Comparison of ENCODE assay signal across 14 cellular contexts in the genomic region with DNA sequence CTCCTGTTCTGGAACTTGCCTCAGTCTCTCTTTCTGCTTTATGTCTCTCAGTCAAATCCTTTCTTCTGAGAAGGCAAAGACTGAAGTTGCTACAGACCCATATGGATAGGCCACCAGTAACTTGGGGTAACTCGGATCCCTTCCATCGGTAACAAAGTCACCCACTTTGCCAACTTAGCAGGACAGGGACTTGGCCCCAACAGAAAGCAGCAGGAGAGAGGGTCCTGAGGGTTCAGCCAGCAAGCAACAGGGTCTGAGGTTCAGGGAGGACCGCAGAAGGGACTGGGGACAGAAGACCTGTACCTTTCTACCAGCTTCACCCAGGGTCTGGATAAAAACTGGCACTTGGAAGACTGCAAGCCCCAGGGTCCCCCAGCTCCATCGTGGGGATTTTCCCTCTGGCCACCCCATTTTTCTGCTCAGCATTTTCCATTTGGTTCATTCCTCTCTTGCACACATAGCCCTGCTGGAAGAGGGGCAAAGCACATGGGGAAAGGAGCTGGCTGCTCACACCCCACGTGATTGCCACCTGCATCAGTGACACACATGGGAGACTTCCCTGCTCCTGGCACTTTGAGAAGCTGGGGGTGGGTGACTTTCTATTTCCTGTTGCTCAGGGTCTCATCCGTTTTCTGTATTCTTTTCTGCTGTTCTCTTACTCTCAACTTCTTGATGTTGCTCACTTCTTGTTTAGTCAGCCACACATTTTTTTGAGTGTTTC. TPM values are rescaled to one million over a fixed set of nuclear protein-coding genes. Genes with fewer than 3 reads are reported as not detected.
A peak's percentile ranks its signal among the peaks of the same experiment; 100 is the strongest.
DNase-seq lines count a peak whose midpoint lies in the region; ATAC-seq, FAIRE-seq and TF ChIP-seq lines count a peak whose summit lies in the region.
"Had no signal": no experiment of that assay in that cellular context is flagged by ENCODE, and none has a peak within 500 bp of the region (broad histone marks: within the 10 kb centered on the region; RNA-seq: fewer than 3 reads in every experiment).

No MANE protein-coding gene starts in this region.

- DNase-seq in ELR (ENCODE audit: low read depth) (peak; percentile 3), GM18507 (ENCODE audit: extremely low spot score, insufficient read length, low read depth) (no peak), WERI-Rb-1 (no peak), posterior vena cava (ENCODE audit: low spot score) (peak; percentile 55), hepatocyte (ENCODE audit: low spot score) (no peak)
- DNase-seq: CD4-positive, CD25-positive, alpha-beta regulatory T cell; H9; nephron progenitor cell; NK-92 treated with Interleukin-12 subunit alpha and Interleukin-12 subunit beta, amount 100 ng/mL, for 24 hours had no signal

- intact Hi-C loops in posterior vena cava (cut with DNase I), result no loop called here

- H3K4me2 ChIP-seq in hepatocyte, result no peak overlapping the region

- TF ChIP-seq CTCF in WERI-Rb-1 (IDR thresholded peaks at IDR 0.05; ENCODE audit: low read depth, low read length), result no peak
- TF ChIP-seq CTCF in hepatocyte (IDR thresholded peaks at IDR 0.05; ENCODE audit: poor library complexity), result no peak

- H4K20me1 ChIP-seq in hepatocyte (ENCODE audit: insufficient read depth, poor library complexity, severe bottlenecking), result no peaks in the 10 kb centered on the region

- WGBS in hepatocyte (ENCODE audit: low lambda C conversion rate, missing lambda C conversion rate), result 78% methylated on average over 6 of the region's 6 CpGs

- no peak overlapping the region for H2AFZ ChIP-seq in hepatocyte

- H3K79me2 ChIP-seq in hepatocyte, result no peaks in the 10 kb centered on the region

- H3K4me1 ChIP-seq in hepatocyte (ENCODE audit: insufficient read depth), result no peaks in the 10 kb centered on the region
- H3K4me1 ChIP-seq: right atrium auricular region had no signal

- H3K27ac ChIP-seq in WERI-Rb-1 (peak overlapping the region; percentile 85), hepatocyte (no peak overlapping the region)
- H3K27ac ChIP-seq: dorsolateral prefrontal cortex, right atrium auricular region had no signal

- H3K9me3 ChIP-seq in WERI-Rb-1 (ENCODE audit: severe bottlenecking), result no peaks in the 10 kb centered on the region
- no peaks in the 10 kb centered on the region for H3K9me3 ChIP-seq in hepatocyte (ENCODE audit: low read depth)
- H3K9me3 ChIP-seq: right atrium auricular region had no signal

- H3K27me3 ChIP-seq in WERI-Rb-1 (ENCODE audit: insufficient read depth, low read depth, severe bottlenecking) (no peaks in the 10 kb centered on the region), hepatocyte (no peaks in the 10 kb centered on the region)
- H3K27me3 ChIP-seq: right atrium auricular region had no signal

- H3K36me3 ChIP-seq in WERI-Rb-1 (no peaks in the 10 kb centered on the region), hepatocyte (replicated peaks; ENCODE audit: insufficient read depth, low read depth) (no peaks in the 10 kb centered on the region)
- H3K36me3 ChIP-seq: right atrium auricular region had no signal

- H3K4me3 ChIP-seq in WERI-Rb-1 (ENCODE audit: low read depth, low read length) (no peak overlapping the region), hepatocyte (no peak overlapping the region)
- H3K4me3 ChIP-seq: dorsolateral prefrontal cortex, right atrium auricular region had no signal

- ATAC-seq in GM18870 (IDR thresholded peaks at IDR 0.05; ENCODE audit: unreplicated experiment), result no peak
- ATAC-seq in GM19324 (IDR thresholded peaks at IDR 0.05; ENCODE audit: low FRiP score, unreplicated experiment), result no peak
- no peak for ATAC-seq in GM21786 (IDR thresholded peaks at IDR 0.05; ENCODE audit: unreplicated experiment)

- FAIRE-seq in GM18507 (lab: Jason Lieb, UNC), result peak; percentile 52

- no peaks in the 10 kb centered on the region for H3K9me2 ChIP-seq in hepatocyte (replicated peaks; ENCODE audit: insufficient read depth)

RNA-seq across cellular contexts. Expression of a gene that starts 34.6 kb away (rescaled TPM):
- 10 to 100 TPM; 34.3 to 37.0 TPM for total RNA-seq in posterior vena cava
- 4.1 and 4.5 TPM in 2 replicates for total RNA-seq in hepatocyte
- polyA plus RNA-seq in hepatocyte, result 3.4 and 5.1 TPM in 2 replicates

Comparison
In these comparisons a context has a peak if more than half of its experiments do, and no peak if none do; other contexts are left out.
1. DNase-seq: peak in ELR (single experiment) and posterior vena cava (single experiment); none in GM18507 (single experiment), WERI-Rb-1 (single experiment) and hepatocyte (single experiment).